Comparison of ENCODE assay signal across 8 cellular contexts in the genomic region with DNA sequence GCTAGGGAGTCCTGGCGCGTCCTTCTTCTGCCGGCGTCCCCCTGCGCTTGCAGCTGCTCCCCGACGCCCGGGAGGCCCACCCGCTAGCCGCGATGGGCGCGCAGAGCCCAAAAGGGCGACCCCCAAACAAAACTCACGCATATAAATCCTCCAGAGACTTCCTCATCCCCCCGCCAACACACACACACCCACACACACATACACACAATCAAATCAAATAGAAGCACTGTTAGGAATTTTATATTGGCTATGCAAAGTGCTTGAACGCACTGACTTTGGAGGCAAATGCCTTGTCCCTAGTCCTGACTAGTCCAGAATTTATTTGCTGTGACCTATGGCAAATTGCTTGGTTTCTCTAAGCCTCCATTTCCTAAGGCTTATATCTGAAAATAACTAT. TPM values are rescaled to one million over a fixed set of nuclear protein-coding genes. Genes with fewer than 3 reads are reported as not detected.
DNase-seq lines count a peak whose midpoint lies in the region; ATAC-seq and TF ChIP-seq lines count a peak whose summit lies in the region.

No MANE protein-coding gene starts in this region.

- no peak overlapping the region for H3K27ac Mint-ChIP-seq in progenitor cell of endocrine pancreas

- H3K4me1 ChIP-seq in esophagus (ENCODE audit: control insufficient read depth in 2 of 2, insufficient read depth in 2 of 2, low read length in 1 of 2), result peaks cover 0 to 3% of the 10 kb centered on the region in 2 donors

- no peak for TF ChIP-seq CTCF in GM06990 (IDR thresholded peaks at IDR 0.05; ENCODE audit: insufficient read depth, low read length, poor library complexity, severe bottlenecking)
- no peak for TF ChIP-seq CTCF in progenitor cell of endocrine pancreas (IDR thresholded peaks at IDR 0.05; ENCODE audit: unreplicated experiment)

- H3K36me3 ChIP-seq in GM06990 (ENCODE audit: control insufficient read depth, insufficient read depth, low read length), result no peaks in the 10 kb centered on the region
- no peaks in the 10 kb centered on the region for H3K36me3 ChIP-seq in esophagus (ENCODE audit: control insufficient read depth in 2 of 2, insufficient read depth in 2 of 2, low read length in 1 of 2)

- DNase-seq in GM06990 (ENCODE audit: extremely low read depth, insufficient read length) (no peak), OCI-M1 (lab: John Stamatoyannopoulos, UW) (peak; percentile 52), progenitor cell of endocrine pancreas (ENCODE audit: low spot score, unreplicated experiment) (no peak), NCI-H2107 treated with DMSO at 0.1 percent for 48 hours (lab: John Stamatoyannopoulos, UW; ENCODE audit: unreplicated experiment) (no peak), GM03348 (ENCODE audit: low spot score) (no peak)
- DNase-seq in stimulated activated CD8-positive, alpha-beta memory T cell treated with anti-CD3 and anti-CD28 coated beads, Interleukin-4, amount 100 ng/mL, for 48 hours, result no peak

- H3K4me3 ChIP-seq in GM06990 (replicated peaks; ENCODE audit: low read depth, low read length), result peak overlapping the region; percentile 88
- peak overlapping the region; percentile 71 to 75 for H3K4me3 ChIP-seq in esophagus (ENCODE audit: low read depth in 1 of 2, low read length in 2 of 2)

- no peaks in the 10 kb centered on the region for H3K36me3 Mint-ChIP-seq in progenitor cell of endocrine pancreas (ENCODE audit: insufficient read depth)

- peaks cover 33% of the 10 kb centered on the region for H3K27me3 Mint-ChIP-seq in progenitor cell of endocrine pancreas

- 1 to 2% methylated on average over 9 to 17 of the region's 17 CpGs for WGBS in esophagus, 2 donors

- H3K27me3 ChIP-seq in GM06990 (replicated peaks; ENCODE audit: control insufficient read depth, insufficient read depth, low read length) (no peaks in the 10 kb centered on the region), esophagus (ENCODE audit: control insufficient read depth in 1 of 2, insufficient read depth in 2 of 2, low read length in 2 of 2) (no peaks in the 10 kb centered on the region)

- H3K4me1 Mint-ChIP-seq in progenitor cell of endocrine pancreas (ENCODE audit: low read depth), result peaks cover 9% of the 10 kb centered on the region

- no peak for ATAC-seq in HG03571 (IDR thresholded peaks at IDR 0.05; ENCODE audit: unreplicated experiment)

- no peaks in the 10 kb centered on the region for H3K9me3 ChIP-seq in esophagus (ENCODE audit: control insufficient read depth in 2 of 2, insufficient read depth in 1 of 2, low read depth in 1 of 2, low read length in 1 of 2)

- H3K27ac ChIP-seq in esophagus (ENCODE audit: low read depth in 2 of 2, low read length in 1 of 2), result peak overlapping the region; percentile 81 to 96

- H3K9me3 Mint-ChIP-seq in progenitor cell of endocrine pancreas (ENCODE audit: low read depth), result no peaks in the 10 kb centered on the region

- peak overlapping the region; percentile 61 for H3K4me3 Mint-ChIP-seq in progenitor cell of endocrine pancreas (ENCODE audit: low read depth)

RNA-seq across cellular contexts. Expression of gene CRYM, which starts 23.8 kb away (rescaled TPM):
- polyA plus RNA-seq in esophagus, result 1 to 10 TPM; 5.3 to 9.8 TPM
- 9.3 and 10.5 TPM in 2 replicates for total RNA-seq in progenitor cell of endocrine pancreas
